Comparison of ENCODE assay signal across 32 cellular contexts in genomic region chr18:30072609-30073385, GRCh38.
"Had no signal": no experiment of that assay in that cellular context is flagged by ENCODE, and none has a peak within 500 bp of the region (broad histone marks: within the 10 kb centered on the region; RNA-seq: fewer than 3 reads in every experiment).

No MANE protein-coding gene starts in this region.

- H3K36me3 ChIP-seq: adrenal gland, ascending aorta, brain microvascular endothelial cell, breast epithelium, cardiac muscle cell had no signal

- H3K4me1 ChIP-seq: adrenal gland, ascending aorta, body of pancreas, breast epithelium had no signal

- DNase-seq: activated effector memory CD4-positive, alpha-beta T cell treated with anti-CD3 and anti-CD28 coated beads, Interleukin-2, amount 50 U/mL, for 16 hours; activated effector memory CD4-positive, alpha-beta T cell treated with Interleukin-2 at 50 U/mL for 16 hours; activated gamma-delta T cell; activated gamma-delta T cell treated with Interleukin-2 at 50 U/mL for 16 hours; activated naive CD4-positive, alpha-beta T cell; activated naive CD4-positive, alpha-beta T cell treated with anti-CD3 and anti-CD28 coated beads for 36 hours; activated naive CD4-positive, alpha-beta T cell treated with anti-CD3 and anti-CD28 coated beads, Interleukin-2, amount 10 ng/mL, durations not matched to agents 7 days and 5 days; activated naive CD4-positive, alpha-beta T cell treated with anti-CD3 and anti-CD28 coated beads, Interleukin-2, amount 50 U/mL, for 16 hours; activated naive CD4-positive, alpha-beta T cell treated with Interleukin-2 at 50 U/mL for 16 hours; activated naive CD8-positive, alpha-beta T cell treated with anti-CD3 and anti-CD28 coated beads for 36 hours; activated naive CD8-positive, alpha-beta T cell treated with anti-CD3 and anti-CD28 coated beads, Interleukin-2, amount 10 ng/mL, durations not matched to agents 7 days and 5 days; activated naive CD8-positive, alpha-beta T cell treated with anti-CD3 and anti-CD28 coated beads, Interleukin-2, amount 50 U/mL, for 24 hours; activated T-cell treated with anti-CD3 and anti-CD28 coated beads, Interleukin-2, amount 50 U/mL, for 24 hours; activated T-cell treated with anti-CD3 and anti-CD28 coated beads, Interleukin-2, amount 50 U/mL, for 4 hours; activated T-cell treated with anti-CD3 and anti-CD28 coated beads, Interleukin-2, amount 50 U/mL, for 48 hours; activated T-cell treated with anti-CD3 and anti-CD28 coated beads, Interleukin-2, amount 50 U/mL, for 72 hours; adrenal gland; amniotic stem cell; amygdala; anterior cingulate cortex; body of pancreas; brain microvascular endothelial cell; caudate nucleus; central memory CD4-positive, alpha-beta T cell; cerebellar nuclear complex had no signal

- H3K9me3 ChIP-seq: adrenal gland had no signal

- H3K4me3 ChIP-seq: adrenal gland, ascending aorta, body of pancreas, breast epithelium, cardiac muscle cell had no signal

- H3K27ac ChIP-seq: adrenal gland, ascending aorta, body of pancreas, brain microvascular endothelial cell, breast epithelium, cardiac muscle cell had no signal

- ATAC-seq: activated naive CD4-positive, alpha-beta T cell treated with anti-CD3 and anti-CD28 coated beads, Interleukin-2, amount 50 U/mL, for 72 hours; activated naive CD8-positive, alpha-beta T cell treated with anti-CD3 and anti-CD28 coated beads, Interleukin-2, amount 50 U/mL, for 24 hours; activated T-cell treated with anti-CD3 and anti-CD28 coated beads, Interleukin-2, amount 50 U/mL, for 4 hours; activated T-cell treated with anti-CD3 and anti-CD28 coated beads, Interleukin-2, amount 50 U/mL, for 72 hours; activated T-helper 17 cell treated with anti-CD3 and anti-CD28 coated beads, Interleukin-2, amount 50 U/mL, for 72 hours; body of pancreas had no signal

- H3K27me3 ChIP-seq: adrenal gland, ascending aorta, body of pancreas, brain microvascular endothelial cell, breast epithelium, cardiac muscle cell had no signal

- FAIRE-seq: astrocyte, bronchial epithelial cell had no signal
